Comparison of ENCODE assay signal across 10 cellular contexts in genomic region chr7:20798694-20799121, GRCh38. TPM values are rescaled to one million over a fixed set of nuclear protein-coding genes. Genes with fewer than 3 reads are reported as not detected.
DNase-seq lines count a peak whose midpoint lies in the region; ATAC-seq, FAIRE-seq and TF ChIP-seq lines count a peak whose summit lies in the region.
"Had no signal": no experiment of that assay in that cellular context is flagged by ENCODE, and none has a peak within 500 bp of the region (broad histone marks: within the 10 kb centered on the region; RNA-seq: fewer than 3 reads in every experiment).

No MANE protein-coding gene starts in this region.

- no TSS peak for BruUV-seq in Caco-2 (replicated peaks; lab: Mats Ljungman, UMichigan)

- no peak overlapping the region for H3K27ac ChIP-seq in ascending aorta

- H3K4me3 ChIP-seq in Caco-2 (ENCODE audit: low read depth, low read length) (peak overlapping the region; percentile 50), ascending aorta (peak overlapping the region; percentile 59 to 64)

- ATAC-seq in HG03175 (IDR thresholded peaks at IDR 0.05; ENCODE audit: unreplicated experiment) = peak; percentile 7

- POLR2A ChIA-PET in Caco-2 (lab: Charles Lee) = no interaction called here

- H3K27ac Mint-ChIP-seq in Caco-2 (ENCODE audit: unreplicated experiment) (no peak overlapping the region), nephron progenitor cell (no peak overlapping the region)

- H3K36me3 Mint-ChIP-seq in Caco-2 (ENCODE audit: insufficient read depth, unreplicated experiment) (no peaks in the 10 kb centered on the region), nephron progenitor cell (ENCODE audit: low read depth) (no peaks in the 10 kb centered on the region)

- no peak for FAIRE-seq in frontal cortex (lab: Jason Lieb, UNC)

- DNase-seq in Caco-2 (no peak), ascending aorta (ENCODE audit: low spot score in 2 of 2) (no peak), nephron progenitor cell (no peak), frontal cortex (ENCODE audit: low spot score in 2 of 2) (no peak), KBM-7 (no peak), MV-4-11 (lab: John Stamatoyannopoulos, UW) (no peak), NCI-H1105 treated with DMSO at 0.1 percent for 48 hours (lab: John Stamatoyannopoulos, UW) (no peak)
- DNase-seq: NCI-H187 treated with DMSO at 0.1 percent for 48 hours had no signal

- no peak for TF ChIP-seq CTCF in Caco-2 (IDR thresholded peaks at IDR 0.05; ENCODE audit: insufficient read depth in 1 of 2, low read depth in 1 of 2, low read length in 1 of 2, severe bottlenecking in 1 of 2, unreplicated experiment in 1 of 2)
- no peak for TF ChIP-seq CTCF in ascending aorta (IDR thresholded peaks at IDR 0.05)
- TF ChIP-seq CTCF in nephron progenitor cell (IDR thresholded peaks at IDR 0.05) = no peak

- no peaks in the 10 kb centered on the region for H3K36me3 ChIP-seq in Caco-2 (ENCODE audit: control insufficient read depth, insufficient read depth, low read length)
- no peaks in the 10 kb centered on the region for H3K36me3 ChIP-seq in ascending aorta

- H3K27me3 ChIP-seq in Caco-2 (replicated peaks; ENCODE audit: control insufficient read depth, insufficient read depth, low read length) (no peaks in the 10 kb centered on the region), ascending aorta (peaks cover 21% of the 10 kb centered on the region)

- H3K4me3 Mint-ChIP-seq in Caco-2 (ENCODE audit: unreplicated experiment) (peak overlapping the region; percentile 98), nephron progenitor cell (peak overlapping the region; percentile 77)

- H3K9me3 ChIP-seq in Caco-2 (no peaks in the 10 kb centered on the region), ascending aorta (no peaks in the 10 kb centered on the region)

- in situ Hi-C loops in KBM-7 (cut with MboI; ENCODE audit: low pct_unique_long_range_greater_than_20kb, low sequenced_read_pairs) = loop anchor here (25.0 kb wide), 2 partner anchors 439 to 714 kb away; no protein-coding TSS in a partner anchor

- no peaks in the 10 kb centered on the region for H3K9me3 Mint-ChIP-seq in Caco-2 (ENCODE audit: unreplicated experiment)
- H3K9me3 Mint-ChIP-seq in nephron progenitor cell = no peaks in the 10 kb centered on the region

- H3K4me1 ChIP-seq in Caco-2 = no peaks in the 10 kb centered on the region; the same call in 1 of the 2 replicates
- peaks cover 2 to 10% of the 10 kb centered on the region in 2 donors for H3K4me1 ChIP-seq in ascending aorta

- CTCF ChIA-PET in Caco-2 (lab: Charles Lee) = no interaction called here

- H3K4me1 Mint-ChIP-seq in Caco-2 (ENCODE audit: low read depth, unreplicated experiment) (no peaks in the 10 kb centered on the region), nephron progenitor cell (peaks cover 30% of the 10 kb centered on the region)

- H3K27me3 Mint-ChIP-seq in Caco-2 (ENCODE audit: insufficient read depth, unreplicated experiment) = no peaks in the 10 kb centered on the region
- peaks cover 71% of the 10 kb centered on the region for H3K27me3 Mint-ChIP-seq in nephron progenitor cell (ENCODE audit: low read depth, poor library complexity)

- intact Hi-C loops in Caco-2 (cut with micrococcal nuclease; ENCODE audit: unreplicated experiment) = no loop called here
- intact Hi-C loops in ascending aorta (cut with DNase I) = no loop called here

RNA-seq across cellular contexts. Expression of gene SP8, which starts 12.0 kb away (rescaled TPM):
- total RNA-seq in Caco-2 (2022) (13.2 and 13.3 TPM in 2 replicates), ascending aorta (not detected), frontal cortex (4.5 TPM)
- total RNA-seq: mononuclear cell had no signal
